Comparison of ENCODE assay signal across 8 cellular contexts in the genomic region with DNA sequence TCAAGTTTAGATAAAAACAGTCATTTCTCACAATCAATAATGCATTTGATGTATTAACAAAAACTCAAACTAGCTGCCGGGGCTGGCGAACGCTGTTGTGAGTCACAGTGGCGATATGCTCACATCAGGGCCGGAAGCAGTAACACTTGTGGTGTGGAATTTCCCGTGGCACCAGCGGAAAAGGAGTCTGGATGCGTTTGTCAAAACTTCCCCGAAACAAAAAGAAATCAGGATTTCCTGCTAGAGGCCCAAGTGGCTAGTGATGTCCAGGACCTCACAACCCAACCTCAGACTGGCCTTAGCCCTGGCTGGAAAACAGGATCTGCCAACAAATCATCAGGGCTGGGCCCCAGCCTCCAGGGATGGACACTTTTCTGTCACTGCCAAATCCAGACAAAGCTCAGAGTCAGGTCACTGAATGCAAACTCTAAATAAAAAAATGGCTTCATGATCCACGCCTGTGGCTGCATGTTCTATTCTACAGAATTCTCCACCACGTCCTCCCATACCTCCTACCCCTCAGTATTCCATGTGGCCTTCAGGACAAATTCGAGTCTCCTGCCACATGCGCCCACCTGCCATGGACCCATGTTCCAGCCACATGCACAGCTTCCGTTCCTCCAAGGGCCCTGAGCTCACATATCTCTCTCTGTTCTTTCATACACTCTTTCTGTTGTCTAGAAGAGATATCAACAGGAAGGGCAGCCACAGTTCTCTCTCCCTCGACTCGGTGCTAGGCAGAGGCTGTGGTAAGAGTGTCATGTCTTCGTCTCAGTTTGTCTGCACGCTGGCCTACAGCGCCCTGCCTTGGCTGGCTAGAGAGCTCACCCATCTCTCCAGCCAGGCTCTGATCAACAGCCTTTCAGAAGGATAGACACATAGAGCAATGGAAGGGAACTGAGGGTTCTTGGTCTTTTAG. TPM values are rescaled to one million over a fixed set of nuclear protein-coding genes. Genes with fewer than 3 reads are reported as not detected.
A peak's percentile ranks its signal among the peaks of the same experiment; 100 is the strongest.
DNase-seq lines count a peak whose midpoint lies in the region; ATAC-seq, FAIRE-seq and TF ChIP-seq lines count a peak whose summit lies in the region.

No MANE protein-coding gene starts in this region.

- ATAC-seq in left ventricle myocardium superior = peak; percentile 36
- no peak for ATAC-seq in omental fat pad (ENCODE audit: low FRiP score)
- ATAC-seq in GM21528 (IDR thresholded peaks at IDR 0.05; ENCODE audit: low FRiP score, unreplicated experiment) = no peak

- DNase-seq in KG1 (lab: John Stamatoyannopoulos, UW) (peak; percentile 69), activated T-cell treated with anti-CD3 and anti-CD28 coated beads for 48 hours (ENCODE audit: low read depth) (peak; percentile 65), left ventricle myocardium superior (no peak), cortex of kidney (lab: John Stamatoyannopoulos, UW) (no peak), omental fat pad (ENCODE audit: low spot score) (no peak), frontal cortex (ENCODE audit: low spot score in 2 of 2) (no peak)
- peak; percentile 40 to 71 (median 60) for DNase-seq in stimulated activated CD4-positive, alpha-beta T cell treated with anti-CD3 and anti-CD28 coated beads, TNF-alpha, amount 100 ng/mL, for 4 hours (ENCODE audit: low read depth in 3 of 3)

- FAIRE-seq in frontal cortex (lab: Jason Lieb, UNC) = no peak

- TF ChIP-seq CTCF in omental fat pad (IDR thresholded peaks at IDR 0.05) = no peak

- intact Hi-C loops in left ventricle myocardium superior (cut with micrococcal nuclease) = no loop called here

RNA-seq across cellular contexts. Expression of gene EHD4, which starts 35.4 kb away (rescaled TPM):
- total RNA-seq in left ventricle myocardium superior (53.5 TPM), omental fat pad (10 to 100 TPM; 30.5 to 88.6 (median 37.8) TPM), frontal cortex (2.0 TPM)

RNA-seq across cellular contexts. Expression of gene SPTBN5, which starts 43.1 kb away (rescaled TPM):
- total RNA-seq in left ventricle myocardium superior (3.6 TPM), omental fat pad (1 to 10 TPM in 3 of 4 donors, under 1 TPM in 1; 0.19 to 3.8 (median 1.8) TPM), frontal cortex (0.41 TPM)

Comparison
In these comparisons a context has a peak if more than half of its experiments do, and no peak if none do; other contexts are left out.
1. DNase-seq: peak in KG1 (single experiment), activated T-cell treated with anti-CD3 and anti-CD28 coated beads for 48 hours (single experiment) and stimulated activated CD4-positive, alpha-beta T cell treated with anti-CD3 and anti-CD28 coated beads, TNF-alpha, amount 100 ng/mL, for 4 hours (3 of 3); none in left ventricle myocardium superior (single experiment), cortex of kidney (single experiment), omental fat pad (single experiment) and frontal cortex (0 of 2).
2. RNA of gene EHD4, which starts 35.4 kb away (total RNA-seq): 53.5 TPM in left ventricle myocardium superior (single experiment) and 30.5 to 88.6 TPM in omental fat pad; 2.0 TPM in frontal cortex (single experiment); every median in the first group is over 10 times any median in the second.